Comparison of ENCODE assay signal across 16 cellular contexts in genomic region chr7:29340691-29341090, GRCh38.
A peak's percentile ranks its signal among the peaks of the same experiment; 100 is the strongest.
DNase-seq lines count a peak whose midpoint lies in the region; ATAC-seq, FAIRE-seq and TF ChIP-seq lines count a peak whose summit lies in the region.
"Had no signal": no experiment of that assay in that cellular context is flagged by ENCODE, and none has a peak within 500 bp of the region (broad histone marks: within the 10 kb centered on the region; RNA-seq: fewer than 3 reads in every experiment).

No MANE protein-coding gene starts in this region.

- H2BK20ac ChIP-seq in H1 (ENCODE audit: low read length) = no peak overlapping the region

- 0 out of 2 replicates have a peak overlapping the region, but pooled peaks have one; percentile 5 for H2BK15ac ChIP-seq in H1 (ENCODE audit: low read length)

- FAIRE-seq in HepG2 (lab: Jason Lieb, UNC) (no peak), H1 (lab: Jason Lieb, UNC) (no peak)
- FAIRE-seq: HTR-8/SVneo had no signal

- H3K18ac ChIP-seq in H1 (ENCODE audit: extremely low read depth, low read length) = no peak overlapping the region

- H3K27me3 ChIP-seq in HepG2 (ENCODE audit: control insufficient read depth in 1 of 2, insufficient read depth in 2 of 2, low read length in 2 of 2) (no peaks in the 10 kb centered on the region), right lobe of liver (no peaks in the 10 kb centered on the region), H1 (replicated peaks in 1 of 4; ENCODE audit: control insufficient read depth in 3 of 4, extremely low read depth in 1 of 4, insufficient read depth in 3 of 4, low read length in 3 of 4) (no peaks in the 10 kb centered on the region), ovary (no peaks in the 10 kb centered on the region)
- H3K27me3 ChIP-seq: BE2C had no signal

- H2AFZ ChIP-seq in HepG2 (ENCODE audit: low read length) (no peak overlapping the region), H1 (ENCODE audit: low read length) (no peak overlapping the region)

- H4K91ac ChIP-seq in H1 (replicated peaks; ENCODE audit: insufficient read length, low read length) = no peak overlapping the region

- H3K4me2 ChIP-seq in HepG2 (ENCODE audit: low read depth, low read length) = no peak overlapping the region
- H3K4me2 ChIP-seq in H1 (ENCODE audit: insufficient read depth in 1 of 2, low read depth in 2 of 2, low read length in 2 of 2) = no peak overlapping the region

- H2BK120ac ChIP-seq in H1 (replicated peaks; ENCODE audit: low read depth, low read length) = no peak overlapping the region

- H3K56ac ChIP-seq in H1 (replicated peaks; ENCODE audit: insufficient read length, low read depth, low read length) = no peak overlapping the region

- H4K20me1 ChIP-seq in HepG2 (ENCODE audit: insufficient read depth, low read length) = 0 out of 2 replicates have a peak, but pooled peaks cover 5% of the 10 kb centered on the region
- no peaks in the 10 kb centered on the region for H4K20me1 ChIP-seq in H1 (replicated peaks in 1 of 2; ENCODE audit: control insufficient read depth in 1 of 2, insufficient read depth in 2 of 2, low read length in 2 of 2)

- TF ChIP-seq CTCF in HepG2 (CRISPR knock-in tag; IDR thresholded peaks at IDR 0.05) = no peak
- no peak for TF ChIP-seq CTCF in right lobe of liver (IDR thresholded peaks at IDR 0.05)
- no peak for TF ChIP-seq CTCF in H1 (IDR thresholded peaks at IDR 0.05; ENCODE audit: control extremely low read depth in 1 of 3, insufficient read depth in 1 of 3, low read depth in 1 of 3, low read length in 3 of 3)
- no peak for TF ChIP-seq CTCF in ovary (IDR thresholded peaks at IDR 0.05)

- TF ChIP-seq EP300 in HepG2 (IDR thresholded peaks at IDR 0.05; ENCODE audit: low read depth in 2 of 2, low read length in 2 of 2) (no peak), HepG2 (CRISPR knock-in tag; IDR thresholded peaks at IDR 0.05; ENCODE audit: borderline replicate concordance) (no peak), H1 (IDR thresholded peaks at IDR 0.05; ENCODE audit: borderline replicate concordance in 1 of 2, low read depth in 2 of 2, low read length in 2 of 2) (no peak), ovary (IDR thresholded peaks at IDR 0.05) (no peak)

- no peak overlapping the region for H2BK5ac ChIP-seq in H1 (ENCODE audit: low read depth, low read length)

- intact Hi-C loops in HepG2 (cut with micrococcal nuclease; ENCODE audit: unreplicated experiment) = no loop called here
- intact Hi-C loops in right lobe of liver (cut with DNase I) = no loop called here
- intact Hi-C loops in ovary (cut with DNase I) = loop anchor here in 1 of 4 donors (10.0 kb wide), 1 partner anchor 146 kb away; the partner anchor contains the start of gene CHN2

- no peak for TF ChIP-seq RAD21 in HepG2 (CRISPR knock-in tag; IDR thresholded peaks at IDR 0.05)
- TF ChIP-seq RAD21 in H1 (IDR thresholded peaks at IDR 0.05 in 1 of 2, conservative IDR thresholded peaks at IDR 0.05 in 1 of 2; ENCODE audit: low read depth in 2 of 2, low read length in 2 of 2) = no peak

- no peak overlapping the region for H2BK12ac ChIP-seq in H1 (ENCODE audit: low read depth, low read length)

- no peak overlapping the region for H3K23ac ChIP-seq in H1 (ENCODE audit: insufficient read length)

- peaks cover 2% of the 10 kb centered on the region; the same call in 1 of the 2 replicates for H3K23me2 ChIP-seq in H1 (ENCODE audit: low read depth, low read length)

- WGBS in HepG2 (ENCODE audit: low lambda C conversion rate) = 99% methylated on average over 8 of the region's 8 CpGs
- WGBS in right lobe of liver (ENCODE audit: insufficient coverage, low coverage, low lambda C conversion rate, missing lambda C conversion rate) = 76% methylated on average over 4 of the region's 8 CpGs
- 85% methylated on average over 8 of the region's 8 CpGs; no CpG with 5 or more reads in 1 of the 2 experiments for WGBS in H1 (ENCODE audit: extremely low coverage in 1 of 2, insufficient coverage in 1 of 2, insufficient read length in 1 of 2, insufficient replicate concordance in 2 of 2, low coverage in 1 of 2, low lambda C conversion rate in 2 of 2, missing lambda C conversion rate in 1 of 2), 2 experiments
- WGBS in ovary, 3 donors = 92 to 95% (median 93%) methylated on average over 8 of the region's 8 CpGs

- H3K36me3 ChIP-seq in HepG2 (replicated peaks in 1 of 2; ENCODE audit: control insufficient read depth in 1 of 2, insufficient read depth in 2 of 2, low read length in 2 of 2) (no peaks in the 10 kb centered on the region; a peak in 2 of 5 replicates), right lobe of liver (no peaks in the 10 kb centered on the region), KOPT-K1 (ENCODE audit: insufficient read depth, low read length) (no peaks in the 10 kb centered on the region), H1 (ENCODE audit: control insufficient read depth in 2 of 4, insufficient read depth in 4 of 4, low read length in 3 of 4) (no peaks in the 10 kb centered on the region), ovary (no peaks in the 10 kb centered on the region)
- H3K36me3 ChIP-seq: BE2C had no signal

- peaks cover 23% of the 10 kb centered on the region for H3K79me2 ChIP-seq in HepG2 (ENCODE audit: insufficient read depth, low read length)
- H3K79me2 ChIP-seq in H1 (ENCODE audit: control insufficient read depth in 1 of 2, insufficient read depth in 2 of 2, low read length in 2 of 2) = no peaks in the 10 kb centered on the region

- in situ Hi-C loops in HepG2 (cut with HindIII; ENCODE audit: extremely low pct_ligation_motif_present, low pct_unique_long_range_greater_than_20kb) = no loop called here

- H3K4me1 ChIP-seq in HepG2 (ENCODE audit: insufficient read depth, low read length) (peaks cover 84% of the 10 kb centered on the region), right lobe of liver (peaks cover 0 to 17% (median 5%) of the 10 kb centered on the region in 4 donors), H1 (replicated peaks in 1 of 4; ENCODE audit: control insufficient read depth in 3 of 4, insufficient read depth in 4 of 4, low read length in 3 of 4) (peaks cover 0 to 2% (median 0%) of the 10 kb centered on the region in 4 experiments; a peak in 2 of 7 replicates), ovary (ENCODE audit: insufficient read depth) (peaks cover 2% of the 10 kb centered on the region)
- H3K4me1 ChIP-seq: BE2C had no signal

- H3K9me3 ChIP-seq in HepG2 (ENCODE audit: low read length) (no peaks in the 10 kb centered on the region), right lobe of liver (no peaks in the 10 kb centered on the region), KOPT-K1 (ENCODE audit: insufficient read depth, low read length, poor library complexity, severe bottlenecking) (no peaks in the 10 kb centered on the region), H1 (ENCODE audit: insufficient read depth in 2 of 2, low read depth in 1 of 2, low read length in 1 of 2) (no peaks in the 10 kb centered on the region), ovary (no peaks in the 10 kb centered on the region)
- H3K9me3 ChIP-seq: BE2C had no signal

- H3K79me1 ChIP-seq in H1 (ENCODE audit: low read depth, low read length) = no peaks in the 10 kb centered on the region

- TF ChIP-seq POLR2A in HepG2 (IDR thresholded peaks at IDR 0.05; ENCODE audit: insufficient read depth in 1 of 2, low read depth in 2 of 2, low read length in 2 of 2) (no peak), right lobe of liver (IDR thresholded peaks at IDR 0.05) (no peak), H1 (IDR thresholded peaks at IDR 0.05; ENCODE audit: control extremely low read depth in 1 of 2, low read depth in 2 of 2, low read length in 2 of 2) (no peak), ovary (IDR thresholded peaks at IDR 0.05) (no peak)

- no peak overlapping the region for H4K8ac ChIP-seq in H1 (ENCODE audit: extremely low read depth, insufficient read depth, low read length)

- H2AK5ac ChIP-seq in H1 (ENCODE audit: low read depth, low read length) = no peak overlapping the region

- no peak overlapping the region for H3K4ac ChIP-seq in H1 (replicated peaks; ENCODE audit: insufficient read length, low read depth, low read length)

- no peak overlapping the region for H3K4me3 ChIP-seq in HepG2 (replicated peaks in 1 of 3; ENCODE audit: insufficient read depth in 1 of 3, low read depth in 2 of 3, low read length in 3 of 3)
- H3K4me3 ChIP-seq in right lobe of liver = no peak overlapping the region
- H3K4me3 ChIP-seq in H1 (ENCODE audit: extremely low read depth in 1 of 4, insufficient read depth in 2 of 4, low read depth in 3 of 4, low read length in 4 of 4) = no peak overlapping the region
- no peak overlapping the region for H3K4me3 ChIP-seq in ovary

- CTCF ChIA-PET in HepG2 (lab: Yijun Ruan, JAX; ENCODE audit: low intra/inter-chr PET ratio, low total read pairs) (no interaction called here), H1 (lab: Charles Lee; ENCODE audit: partially characterized antibody) (interaction anchor here (0.6 to 1.1 kb wide), 3 partner anchors 84 to 413 kb away, joined by 3 read pairs; no protein-coding TSS in a partner anchor)

- no TSS peak for BruUV-seq in HepG2 (replicated peaks; lab: Mats Ljungman, UMichigan)

- POLR2A ChIA-PET in HepG2 (lab: Yijun Ruan, JAX) = no interaction called here
- POLR2A ChIA-PET in H1 (lab: Charles Lee; ENCODE audit: partially characterized antibody) = no interaction called here

- no peak overlapping the region for H3K27ac ChIP-seq in HepG2 (ENCODE audit: extremely low read length, insufficient read depth, low read length)
- no peak overlapping the region for H3K27ac ChIP-seq in right lobe of liver
- H3K27ac ChIP-seq in KOPT-K1 (ENCODE audit: low read depth, low read length, poor library complexity, severe bottlenecking) = peak overlapping the region; percentile 98
- no peak overlapping the region for H3K27ac ChIP-seq in H1 (ENCODE audit: low read depth, low read length)
- H3K27ac ChIP-seq in ovary = no peak overlapping the region

- DNase-seq in HepG2 (ENCODE audit: low spot score) (no peak), right lobe of liver (no peak), H1 (ENCODE audit: low read depth in 1 of 2, low spot score in 2 of 2) (no peak), ovary (no peak), NCI-H1694 (lab: John Stamatoyannopoulos, UW) (no peak)
- DNase-seq in central memory CD4-positive, alpha-beta T cell = no peak
- DNase-seq: ACHN; BE2C; CD4-positive, alpha-beta memory T cell; DMS153; DMS79; GF-D8; GOT3; H9 had no signal

- no peak for ATAC-seq in HepG2
- ATAC-seq in right lobe of liver = no peak

- no peak overlapping the region for H3K14ac ChIP-seq in H1 (ENCODE audit: insufficient read length)

- H4K5ac ChIP-seq in H1 (ENCODE audit: insufficient read length, low read depth, low read length) = no peak overlapping the region

- no peak overlapping the region for H3K9ac ChIP-seq in HepG2 (ENCODE audit: insufficient read depth, low read depth, low read length)
- H3K9ac ChIP-seq in H1 (replicated peaks in 1 of 4; ENCODE audit: extremely low read depth in 1 of 4, low read depth in 3 of 4, low read length in 3 of 4) = no peak overlapping the region

TF ChIP-seq in HepG2, 621 proteins besides CTCF, POLR2A, EP300 and RAD21 (continues in another document):
- TF ChIP-seq ZFP1 (CRISPR knock-in tag; IDR thresholded peaks at IDR 0.05) (no peak), ZNF652 (CRISPR knock-in tag; IDR thresholded peaks at IDR 0.05; ENCODE audit: borderline replicate concordance, low read depth) (0 out of 2 replicates have a peak, but pooled peaks have one; percentile 15)

TF ChIP-seq in H1, 55 proteins besides CTCF, POLR2A, EP300 and RAD21 (continues in another document):
- TF ChIP-seq GTF2F1 (IDR thresholded peaks at IDR 0.05; ENCODE audit: borderline replicate concordance, low read depth, low read length) (no peak), TAF1 (IDR thresholded peaks at IDR 0.05; ENCODE audit: low read depth, low read length) (no peak), SRF (IDR thresholded peaks at IDR 0.05; ENCODE audit: low read depth, low read length) (no peak)
